ENCODE assay signal across 8 cellular contexts in genomic region chr15:88621789-88622604, GRCh38. TPM values are rescaled to one million over a fixed set of nuclear protein-coding genes. Genes with fewer than 3 reads are reported as not detected.
DNase-seq lines count a peak whose midpoint lies in the region; FAIRE-seq and TF ChIP-seq lines count a peak whose summit lies in the region.

No MANE protein-coding gene starts in this region.

- intact Hi-C loops in spleen (cut with DNase I; ENCODE audit: low total_unique reads) = loop anchor here (5.0 to 10.0 kb wide), 3 partner anchors 40 to 275 kb away; partner anchors contain the start of gene HAPLN3

- H3K79me2 ChIP-seq in OCI-LY3 (ENCODE audit: low read length) = peaks cover 94% of the 10 kb centered on the region

- peak; percentile 66 for FAIRE-seq in GM12892 (lab: Jason Lieb, UNC)

- peaks cover 50% of the 10 kb centered on the region for H3K4me1 Mint-ChIP-seq in HFFc6 (ENCODE audit: low read depth)
- H3K4me1 Mint-ChIP-seq in activated naive CD4-positive, alpha-beta T cell treated with anti-CD3 and anti-CD28 coated beads, Interleukin-2, amount 50 U/mL, for 24 hours = peaks cover 47% of the 10 kb centered on the region

- peak; percentile 54; the same call in 1 of the 2 replicates for TF ChIP-seq POLR2A in GM12892 (IDR thresholded peaks at IDR 0.05; ENCODE audit: low read depth, low read length)
- peak in 2 of 3 donors; percentile 9 to 43 for TF ChIP-seq POLR2A in spleen (IDR thresholded peaks at IDR 0.05)

- H3K27ac ChIP-seq in OCI-LY3 (ENCODE audit: low read length) (peak overlapping the region; percentile 99), spleen (peak overlapping the region; percentile 66 to 99 (median 94))

- 6 to 13% (median 8%) methylated on average over 17 of the region's 17 CpGs for WGBS in spleen, 5 donors

- H4K20me1 ChIP-seq in OCI-LY3 (ENCODE audit: insufficient read depth, low read length) = peaks cover 41% of the 10 kb centered on the region

- H3K27me3 ChIP-seq in OCI-LY3 (ENCODE audit: low read depth, low read length) (no peaks in the 10 kb centered on the region), iPS-15b (ENCODE audit: control insufficient read depth, insufficient read depth, low read length) (no peaks in the 10 kb centered on the region), spleen (replicated peaks in 1 of 7) (no peaks in the 10 kb centered on the region)

- H3K27me3 Mint-ChIP-seq in HFFc6 (ENCODE audit: insufficient read depth) = no peaks in the 10 kb centered on the region; the same call in 1 of the 2 replicates
- no peaks in the 10 kb centered on the region for H3K27me3 Mint-ChIP-seq in activated naive CD4-positive, alpha-beta T cell treated with anti-CD3 and anti-CD28 coated beads, Interleukin-2, amount 50 U/mL, for 24 hours

- H3K4me1 ChIP-seq in OCI-LY3 (ENCODE audit: low read length) = peaks cover 71% of the 10 kb centered on the region
- peaks cover 40% of the 10 kb centered on the region for H3K4me1 ChIP-seq in iPS-15b (ENCODE audit: control insufficient read depth, insufficient read depth, low read length)
- H3K4me1 ChIP-seq in spleen = peaks cover 38 to 65% (median 61%) of the 10 kb centered on the region in 6 donors

- H2AFZ ChIP-seq in OCI-LY3 (ENCODE audit: low read depth, low read length) = no peak overlapping the region

- H3K9me3 ChIP-seq in OCI-LY3 (ENCODE audit: insufficient read depth, low read length) (no peaks in the 10 kb centered on the region), iPS-15b (ENCODE audit: control insufficient read depth, insufficient read depth, low read length) (no peaks in the 10 kb centered on the region), spleen (no peaks in the 10 kb centered on the region)

- peak overlapping the region; percentile 93 for H3K4me3 Mint-ChIP-seq in HFFc6
- H3K4me3 Mint-ChIP-seq in activated naive CD4-positive, alpha-beta T cell treated with anti-CD3 and anti-CD28 coated beads, Interleukin-2, amount 50 U/mL, for 24 hours = peak overlapping the region; percentile 98

- H3K4me3 ChIP-seq in OCI-LY3 (ENCODE audit: low read length) = peak overlapping the region; percentile 89
- peak overlapping the region; percentile 99 for H3K4me3 ChIP-seq in iPS-15b (ENCODE audit: low read depth, low read length)
- H3K4me3 ChIP-seq in spleen = peak overlapping the region; percentile 75 to 100 (median 98)

- H3K9ac ChIP-seq in OCI-LY3 (ENCODE audit: low read length) = peak overlapping the region; percentile 99
- peak overlapping the region; percentile 98 for H3K9ac ChIP-seq in iPS-15b (ENCODE audit: low read depth, low read length)

- H3K27ac Mint-ChIP-seq in HFFc6 = peak overlapping the region; percentile 88
- peak overlapping the region; percentile 93 for H3K27ac Mint-ChIP-seq in activated naive CD4-positive, alpha-beta T cell treated with anti-CD3 and anti-CD28 coated beads, Interleukin-2, amount 50 U/mL, for 24 hours

- H3K36me3 Mint-ChIP-seq in HFFc6 (ENCODE audit: low read depth) = peaks cover 37% of the 10 kb centered on the region
- peaks cover 21% of the 10 kb centered on the region for H3K36me3 Mint-ChIP-seq in activated naive CD4-positive, alpha-beta T cell treated with anti-CD3 and anti-CD28 coated beads, Interleukin-2, amount 50 U/mL, for 24 hours

- peak overlapping the region; percentile 99 for H3K4me2 ChIP-seq in OCI-LY3 (ENCODE audit: low read length)

- TF ChIP-seq CTCF in HFFc6 (IDR thresholded peaks at IDR 0.05) (no peak), OCI-LY3 (IDR thresholded peaks at IDR 0.05; ENCODE audit: low read depth, low read length) (no peak), spleen (IDR thresholded peaks at IDR 0.05 in 8 of 11, conservative IDR thresholded peaks at IDR 0.05 in 3 of 11) (no peak)

- no peaks in the 10 kb centered on the region for H3K9me3 Mint-ChIP-seq in HFFc6
- H3K9me3 Mint-ChIP-seq in activated naive CD4-positive, alpha-beta T cell treated with anti-CD3 and anti-CD28 coated beads, Interleukin-2, amount 50 U/mL, for 24 hours = no peaks in the 10 kb centered on the region

- no peak for DNase-seq in GM12892 (ENCODE audit: insufficient read length)
- DNase-seq in HFFc6 = peak; percentile 29
- DNase-seq in spleen = no peak
- no peak for DNase-seq in foreskin melanocyte
- DNase-seq in GOT3 (lab: John Stamatoyannopoulos, UW) = no peak

- H3K36me3 ChIP-seq in OCI-LY3 (replicated peaks; ENCODE audit: low read depth, low read length) (peaks cover 49% of the 10 kb centered on the region), iPS-15b (ENCODE audit: control insufficient read depth, insufficient read depth, low read length) (peaks cover 32% of the 10 kb centered on the region), spleen (peaks cover 0 to 26% (median 9%) of the 10 kb centered on the region in 6 donors)

RNA-seq across cellular contexts. Expression of gene AEN, which starts 0.9 kb away (rescaled TPM):
- 22.9 TPM for polyA plus RNA-seq in GM12892 (2012; ENCODE audit: missing spikeins)
- 10 to 100 TPM; 65.4 to 73.4 (median 67.8) TPM for total RNA-seq in HFFc6 (2021; fragmentation: NEBNext Ultra II Directional; extraction: Animal tissue kit (Norgen Biotek cat#: 25700))
- total RNA-seq in spleen = 10 to 100 TPM; 20.3 to 40.3 (median 29.5) TPM
- 10 to 100 TPM; 12.9 to 18.6 (median 14.6) TPM for polyA plus RNA-seq in spleen

RNA-seq across cellular contexts. Expression of gene ISG20, which starts 16.8 kb away (rescaled TPM):
- polyA plus RNA-seq in GM12892 (2012; ENCODE audit: missing spikeins) = 62.9 TPM
- total RNA-seq in HFFc6 (2021; fragmentation: NEBNext Ultra II Directional; extraction: Animal tissue kit (Norgen Biotek cat#: 25700)) = 1 to 10 TPM in 1 of 6 experiments, under 1 TPM in 5; 0.47 to 1.5 (median 0.76) TPM
- total RNA-seq in spleen = 100 to 1,000 TPM in 5 of 7 donors, 10 to 100 TPM in 2; 70.5 to 171 (median 127) TPM
- polyA plus RNA-seq in spleen = 100 to 1,000 TPM; 142 to 365 (median 198) TPM

Comparison
In these comparisons a context has a peak if more than half of its experiments do, and no peak if none do; other contexts are left out.
1. RNA of gene ISG20, which starts 16.8 kb away (total RNA-seq): 70.5 to 171 TPM in spleen; 0.47 to 1.5 TPM in HFFc6; every median in the first group is over 10 times any median in the second.
2. Peak in every context shown above with its lines, with median percentiles within 50 percentile points of each other: H3K4me3 ChIP-seq.